8 cellular contexts compared by ENCODE assay signal in genomic region chr20:21571841-21572690, GRCh38. TPM values are rescaled to one million over a fixed set of nuclear protein-coding genes. Genes with fewer than 3 reads are reported as not detected.
DNase-seq lines count a peak whose midpoint lies in the region; ATAC-seq and TF ChIP-seq lines count a peak whose summit lies in the region.

No MANE protein-coding gene starts in this region.

- H3K4me3 Mint-ChIP-seq in endodermal cell: no peak overlapping the region

- no peak overlapping the region for H2AFZ ChIP-seq in DND-41 (ENCODE audit: low read depth, low read length)
- no peak overlapping the region for H2AFZ ChIP-seq in OCI-LY3 (ENCODE audit: low read depth, low read length)
- H2AFZ ChIP-seq in neuronal stem cell (ENCODE audit: low read length): no peak overlapping the region

- H4K20me1 ChIP-seq in DND-41 (ENCODE audit: insufficient read depth, low read length): no peaks in the 10 kb centered on the region
- H4K20me1 ChIP-seq in OCI-LY3 (ENCODE audit: insufficient read depth, low read length): no peaks in the 10 kb centered on the region

- peak; percentile 61 for DNase-seq in A673 (ENCODE audit: low spot score)
- DNase-seq in DND-41: peak; percentile 27
- peak; percentile 59 for DNase-seq in endodermal cell
- peak; percentile 24 for DNase-seq in neuronal stem cell (ENCODE audit: low spot score)

- H3K4me1 ChIP-seq in A673 (ENCODE audit: insufficient read depth, low read length, poor library complexity, severe bottlenecking) (peaks cover 53% of the 10 kb centered on the region), DND-41 (ENCODE audit: insufficient read depth, low read length) (no peaks in the 10 kb centered on the region), OCI-LY3 (ENCODE audit: low read length) (peaks cover 5% of the 10 kb centered on the region), endodermal cell (ENCODE audit: control insufficient read depth, insufficient read depth, low read length) (peaks cover 3% of the 10 kb centered on the region), neuronal stem cell (ENCODE audit: control insufficient read depth in 2 of 2, insufficient read depth in 1 of 2, low read depth in 1 of 2, low read length in 2 of 2) (peaks cover 0 to 3% of the 10 kb centered on the region in 2 donors)

- no peak overlapping the region for H3K4me2 ChIP-seq in DND-41 (ENCODE audit: insufficient read depth, low read length)
- no peak overlapping the region for H3K4me2 ChIP-seq in OCI-LY3 (ENCODE audit: low read length)
- no peak overlapping the region for H3K4me2 ChIP-seq in neuronal stem cell (ENCODE audit: insufficient read depth, low read length, poor library complexity, severe bottlenecking)

- TF ChIP-seq CTCF in A673 (conservative IDR thresholded peaks at IDR 0.05; ENCODE audit: low read depth, low read length): peak; percentile 92
- peak; percentile 98 for TF ChIP-seq CTCF in DND-41 (IDR thresholded peaks at IDR 0.05; ENCODE audit: borderline replicate concordance, extremely low read depth, low read length, poor library complexity, severe bottlenecking)
- TF ChIP-seq CTCF in OCI-LY3 (IDR thresholded peaks at IDR 0.05; ENCODE audit: low read depth, low read length): peak; percentile 99
- peak; percentile 98 for TF ChIP-seq CTCF in endodermal cell (conservative IDR thresholded peaks at IDR 0.05)

- no peak overlapping the region for H3K14ac ChIP-seq in neuronal stem cell (ENCODE audit: low read length)

- H3K9ac ChIP-seq in DND-41 (ENCODE audit: low read depth, low read length) (no peak overlapping the region), OCI-LY3 (ENCODE audit: low read length) (no peak overlapping the region), endodermal cell (ENCODE audit: extremely low read depth, low read length, poor library complexity, severe bottlenecking) (no peak overlapping the region), neuronal stem cell (ENCODE audit: low read depth, low read length, poor library complexity) (no peak overlapping the region)

- CTCF ChIA-PET in A673 (lab: Charles Lee): interaction anchor here (1.0 to 1.4 kb wide), 2 partner anchors 17 to 43 kb away, joined by 3 to 4 read pairs; no protein-coding TSS in a partner anchor

- no peaks in the 10 kb centered on the region for H3K27me3 ChIP-seq in A673 (replicated peaks; ENCODE audit: insufficient read depth, low read depth, low read length, poor library complexity)
- peaks cover 7% of the 10 kb centered on the region for H3K27me3 ChIP-seq in DND-41 (ENCODE audit: insufficient read depth, low read length, poor library complexity)
- H3K27me3 ChIP-seq in OCI-LY3 (ENCODE audit: low read depth, low read length): peaks cover 50% of the 10 kb centered on the region
- H3K27me3 ChIP-seq in endodermal cell (ENCODE audit: control insufficient read depth, insufficient read depth, low read length, poor library complexity, severe bottlenecking): peaks cover 47% of the 10 kb centered on the region
- peaks cover 0 to 15% (median 0%) of the 10 kb centered on the region in 3 experiments for H3K27me3 ChIP-seq in neuronal stem cell (ENCODE audit: control insufficient read depth in 3 of 3, insufficient read depth in 3 of 3, low read depth in 1 of 3, low read length in 3 of 3)

- no peak overlapping the region for H3K4me3 ChIP-seq in A673 (ENCODE audit: low read depth, low read length, poor library complexity, severe bottlenecking)
- no peak overlapping the region for H3K4me3 ChIP-seq in DND-41 (ENCODE audit: low read depth in 1 of 2, low read length in 2 of 2)
- H3K4me3 ChIP-seq in OCI-LY3 (ENCODE audit: low read length): no peak overlapping the region
- H3K4me3 ChIP-seq in endodermal cell (ENCODE audit: low read length): no peak overlapping the region
- H3K4me3 ChIP-seq in neuronal stem cell (ENCODE audit: low read length in 2 of 2): no peak overlapping the region

- H3K4ac ChIP-seq in neuronal stem cell (ENCODE audit: low read length): no peak overlapping the region

- H3K9me3 ChIP-seq in A673 (ENCODE audit: low read depth, low read length, poor library complexity, severe bottlenecking) (no peaks in the 10 kb centered on the region), DND-41 (ENCODE audit: insufficient read depth, low read length, severe bottlenecking) (no peaks in the 10 kb centered on the region), OCI-LY3 (ENCODE audit: insufficient read depth, low read length) (no peaks in the 10 kb centered on the region), endodermal cell (ENCODE audit: control insufficient read depth, low read length) (no peaks in the 10 kb centered on the region), neuronal stem cell (replicated peaks in 1 of 2; ENCODE audit: control insufficient read depth in 2 of 2, insufficient read depth in 1 of 2, low read depth in 1 of 2, low read length in 2 of 2) (no peaks in the 10 kb centered on the region)

- intact Hi-C loops in A673 (cut with micrococcal nuclease; ENCODE audit: unreplicated experiment): loop anchor here (1.0 to 2.0 kb wide), 2 partner anchors 43 to 336 kb away; no protein-coding TSS in a partner anchor

- no peaks in the 10 kb centered on the region for H3K79me1 ChIP-seq in neuronal stem cell (ENCODE audit: low read depth, low read length)

- ATAC-seq in DND-41 (ENCODE audit: insufficient read depth, low read depth) (peak; percentile 44; the same call in 2 of the 3 replicates), GM19328 (IDR thresholded peaks at IDR 0.05; ENCODE audit: unreplicated experiment) (no peak), GM21390 (IDR thresholded peaks at IDR 0.05; ENCODE audit: unreplicated experiment) (no peak), HG03354 (IDR thresholded peaks at IDR 0.05; ENCODE audit: poor library complexity, severe bottlenecking, unreplicated experiment) (no peak)

- H3K4me1 Mint-ChIP-seq in endodermal cell: no peaks in the 10 kb centered on the region

- no peak overlapping the region for H4K91ac ChIP-seq in neuronal stem cell (ENCODE audit: low read depth, low read length, poor library complexity)

- no peaks in the 10 kb centered on the region for H3K79me2 ChIP-seq in DND-41 (ENCODE audit: insufficient read depth, low read length)
- H3K79me2 ChIP-seq in OCI-LY3 (ENCODE audit: low read length): no peaks in the 10 kb centered on the region

- no TSS peak for BruUV-seq in A673 (replicated peaks; lab: Mats Ljungman, UMichigan)

- no peak overlapping the region for H3K18ac ChIP-seq in neuronal stem cell (ENCODE audit: low read length)

- H3K9me3 Mint-ChIP-seq in endodermal cell: no peaks in the 10 kb centered on the region

- H3K36me3 ChIP-seq in A673 (ENCODE audit: insufficient read depth, low read length, poor library complexity, severe bottlenecking): no peaks in the 10 kb centered on the region
- H3K36me3 ChIP-seq in DND-41 (ENCODE audit: insufficient read depth, low read length): no peaks in the 10 kb centered on the region
- no peaks in the 10 kb centered on the region for H3K36me3 ChIP-seq in OCI-LY3 (replicated peaks; ENCODE audit: low read depth, low read length)
- no peaks in the 10 kb centered on the region for H3K36me3 ChIP-seq in endodermal cell (ENCODE audit: control insufficient read depth, insufficient read depth, low read length)
- no peaks in the 10 kb centered on the region for H3K36me3 ChIP-seq in neuronal stem cell (replicated peaks in 1 of 2; ENCODE audit: control insufficient read depth in 2 of 2, insufficient read depth in 2 of 2, low read length in 2 of 2)

- H2BK12ac ChIP-seq in neuronal stem cell (ENCODE audit: low read length): no peak overlapping the region

- no peak overlapping the region for H2AK5ac ChIP-seq in neuronal stem cell (ENCODE audit: low read depth, low read length)

- H4K8ac ChIP-seq in neuronal stem cell (ENCODE audit: low read depth, low read length): no peak overlapping the region

- H2BK5ac ChIP-seq in neuronal stem cell (ENCODE audit: low read length): no peak overlapping the region

- POLR2A ChIA-PET in A673 (lab: Charles Lee; ENCODE audit: low non-redundant PET): no interaction called here

- H3K27ac ChIP-seq in A673 (ENCODE audit: low read depth, low read length, poor library complexity, severe bottlenecking) (peak overlapping the region; percentile 71), DND-41 (ENCODE audit: low read length) (no peak overlapping the region), OCI-LY3 (ENCODE audit: low read length) (no peak overlapping the region), endodermal cell (ENCODE audit: low read depth, low read length) (no peak overlapping the region), neuronal stem cell (replicated peaks; ENCODE audit: low read length) (no peak overlapping the region)

- WGBS in endodermal cell (ENCODE audit: insufficient coverage in 1 of 2, insufficient read length in 1 of 2), 2 experiments: 49 to 56% methylated on average over 5 to 14 of the region's 15 CpGs
- WGBS in neuronal stem cell (ENCODE audit: extremely low coverage in 2 of 2, insufficient read length in 2 of 2, insufficient replicate concordance in 1 of 2), 2 donors: no CpG with 5 or more reads among the region's 15 CpGs

- H2BK15ac ChIP-seq in neuronal stem cell (ENCODE audit: low read length): no peak overlapping the region

- H3K23ac ChIP-seq in neuronal stem cell (ENCODE audit: low read depth, low read length, poor library complexity): no peak overlapping the region

- no peak overlapping the region for H2BK120ac ChIP-seq in neuronal stem cell (ENCODE audit: low read depth, low read length)

- no peak overlapping the region for H3K27ac Mint-ChIP-seq in endodermal cell

- H3K27me3 Mint-ChIP-seq in endodermal cell (ENCODE audit: insufficient read depth): peaks cover 41% of the 10 kb centered on the region

- H3K36me3 Mint-ChIP-seq in endodermal cell (ENCODE audit: low read depth): no peaks in the 10 kb centered on the region

RNA-seq across cellular contexts. Expression of gene NKX2-2, which starts 58.2 kb away (rescaled TPM):
- total RNA-seq in A673 (2021) (78.8 and 85.1 TPM in 2 replicates), endodermal cell (1 to 10 TPM in 1 of 2 donors, under 1 TPM in 1; 0.31 to 1.5 TPM)
- 0.11 TPM for polyA plus RNA-seq in endodermal cell (2013, experiment 1 of 2)
- not detected for polyA plus RNA-seq in endodermal cell (2013, experiment 2 of 2)
- not detected for polyA plus RNA-seq in neuronal stem cell (2013, experiment 1 of 2)
- not detected for polyA plus RNA-seq in neuronal stem cell (2013, experiment 2 of 2)

Comparison
In these comparisons a context has a peak if more than half of its experiments do, and no peak if none do; other contexts are left out.
1. RNA of gene NKX2-2, which starts 58.2 kb away (total RNA-seq): 78.8 to 85.1 TPM in A673; 0.31 to 1.5 TPM in endodermal cell; every median in the first group is over 10 times any median in the second.
2. Peak in every context shown above with its lines, with median percentiles within 50 percentile points of each other: DNase-seq and CTCF ChIP-seq.